Comparison of ENCODE assay signal across 13 cellular contexts in the genomic region with DNA sequence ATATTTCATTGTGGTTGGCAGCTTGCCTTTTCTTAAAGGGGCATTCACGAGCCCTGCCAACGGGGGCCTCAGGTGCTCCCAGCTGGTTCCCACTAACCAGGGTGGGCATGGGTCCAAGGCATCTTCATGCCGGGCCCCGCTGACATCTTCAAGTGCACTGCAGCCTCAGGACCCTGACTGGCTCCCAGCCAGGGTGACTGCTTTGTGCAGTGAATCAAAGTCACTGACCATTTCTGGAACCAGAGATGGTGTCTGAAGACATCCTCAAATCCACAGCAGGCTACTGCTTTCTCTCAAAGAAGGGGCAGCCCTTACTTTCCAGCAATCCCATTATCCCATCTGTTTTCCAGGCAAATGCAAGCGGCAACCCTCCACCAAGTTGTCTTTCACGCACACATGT.
"Had no signal": no experiment of that assay in that cellular context is flagged by ENCODE, and none has a peak within 500 bp of the region (broad histone marks: within the 10 kb centered on the region; RNA-seq: fewer than 3 reads in every experiment).

No MANE protein-coding gene starts in this region.

- H3K27me3 ChIP-seq: brain microvascular endothelial cell had no signal

- H3K36me3 ChIP-seq: brain microvascular endothelial cell had no signal

- H3K27ac ChIP-seq: brain microvascular endothelial cell had no signal

- ATAC-seq: activated CD4-positive, CD25-positive, alpha-beta regulatory T cell treated with anti-CD3 and anti-CD28 coated beads, Interleukin-2, amount 50 U/mL, for 24 hours; effector memory CD8-positive, alpha-beta T cell; natural killer cell treated with Interleukin-12 subunit alpha and Interleukin-12 subunit beta and Interleukin-15 and Interleukin-18, amount 100 ng/mL, for 72 hours; stimulated activated naive CD8-positive, alpha-beta T cell treated with anti-CD3 and anti-CD28 coated beads, Interleukin-15, amount 100 ng/mL, for 72 hours had no signal

- H3K4me3 ChIP-seq: smooth muscle cell had no signal

- DNase-seq: brain microvascular endothelial cell; cerebellar nuclear complex; dermis blood vessel endothelial cell; effector memory CD8-positive, alpha-beta T cell; mesenchymal stem cell; nucleus accumbens; posterior cingulate gyrus; stimulated activated naive CD8-positive, alpha-beta T cell treated with anti-CD3 and anti-CD28 coated beads, Interleukin-15, amount 100 ng/mL, for 72 hours; T-helper 1 cell; T1000 had no signal
